19 cellular contexts compared by ENCODE assay signal in genomic region chr5:139702548-139702947, GRCh38. TPM values are rescaled to one million over a fixed set of nuclear protein-coding genes. Genes with fewer than 3 reads are reported as not detected.
A peak's percentile ranks its signal among the peaks of the same experiment; 100 is the strongest.
DNase-seq lines count a peak whose midpoint lies in the region; ATAC-seq and TF ChIP-seq lines count a peak whose summit lies in the region.
"Had no signal": no experiment of that assay in that cellular context is flagged by ENCODE, and none has a peak within 500 bp of the region (broad histone marks: within the 10 kb centered on the region; RNA-seq: fewer than 3 reads in every experiment).

No MANE protein-coding gene starts in this region.

- H3K27me3 Mint-ChIP-seq in Calu3 (ENCODE audit: unreplicated experiment), result no peaks in the 10 kb centered on the region
- peaks cover 8% of the 10 kb centered on the region for H3K27me3 Mint-ChIP-seq in brain
- peaks cover 10% of the 10 kb centered on the region for H3K27me3 Mint-ChIP-seq in nephron progenitor cell (ENCODE audit: low read depth, poor library complexity)
- H3K27me3 Mint-ChIP-seq in effector memory CD8-positive, alpha-beta T cell, result peaks cover 0 to 34% of the 10 kb centered on the region in 2 donors
- H3K27me3 Mint-ChIP-seq in activated CD4-positive, alpha-beta T cell treated with anti-CD3 and anti-CD28 coated beads for 36 hours, result peaks cover 13% of the 10 kb centered on the region
- H3K27me3 Mint-ChIP-seq in activated T-helper 17 cell treated with anti-CD3 and anti-CD28 coated beads, Interleukin-2, amount 50 U/mL, for 72 hours, result peaks cover 21% of the 10 kb centered on the region

- H3K27ac Mint-ChIP-seq in Calu3 (ENCODE audit: unreplicated experiment), result no peak overlapping the region
- peak overlapping the region; percentile 10 to 86 (median 64) for H3K27ac Mint-ChIP-seq in brain
- no peak overlapping the region for H3K27ac Mint-ChIP-seq in nephron progenitor cell
- peak overlapping the region; percentile 52 for H3K27ac Mint-ChIP-seq in stimulated activated effector memory CD8-positive, alpha-beta T cell treated with anti-CD3 and anti-CD28 coated beads, Interleukin-12 subunit alpha, Interleukin-12 subunit beta, amount 100 ng/mL, for 72 hours
- peak overlapping the region in 1 of 2 donors; percentile 59 for H3K27ac Mint-ChIP-seq in effector memory CD8-positive, alpha-beta T cell
- no peak overlapping the region for H3K27ac Mint-ChIP-seq in activated CD4-positive, alpha-beta T cell treated with anti-CD3 and anti-CD28 coated beads for 36 hours
- no peak overlapping the region for H3K27ac Mint-ChIP-seq in activated T-helper 17 cell treated with anti-CD3 and anti-CD28 coated beads, Interleukin-2, amount 50 U/mL, for 72 hours
- H3K27ac Mint-ChIP-seq: IgD-negative memory B cell had no signal

- DNase-seq in Calu3 (no peak), nephron progenitor cell (no peak), NCI-H2171 treated with DMSO at 0.1 percent for 48 hours (lab: John Stamatoyannopoulos, UW) (no peak)
- DNase-seq in stimulated activated effector memory CD8-positive, alpha-beta T cell treated with anti-CD3 and anti-CD28 coated beads, Interleukin-12 subunit alpha, Interleukin-12 subunit beta, amount 100 ng/mL, for 72 hours (ENCODE audit: low spot score in 2 of 2), result no peak
- DNase-seq in effector memory CD8-positive, alpha-beta T cell, result no peak
- no peak for DNase-seq in activated CD4-positive, alpha-beta T cell treated with anti-CD3 and anti-CD28 coated beads for 36 hours
- DNase-seq: CD8-positive, alpha-beta memory T cell; H7; MM.1S; NCI-H1694; NCI-H2029 treated with DMSO at 0.1 percent for 48 hours; NCI-H226; NCI-H510A; NCI-H69; Right ventricle myocardium superior; RPMI8226 had no signal

- H3K36me3 Mint-ChIP-seq in Calu3 (ENCODE audit: insufficient read depth, unreplicated experiment) (peaks cover 22% of the 10 kb centered on the region), brain (no peaks in the 10 kb centered on the region), nephron progenitor cell (ENCODE audit: low read depth) (no peaks in the 10 kb centered on the region)
- no peaks in the 10 kb centered on the region for H3K36me3 Mint-ChIP-seq in stimulated activated effector memory CD8-positive, alpha-beta T cell treated with anti-CD3 and anti-CD28 coated beads, Interleukin-12 subunit alpha, Interleukin-12 subunit beta, amount 100 ng/mL, for 72 hours
- H3K36me3 Mint-ChIP-seq in effector memory CD8-positive, alpha-beta T cell (ENCODE audit: insufficient read depth), result peaks cover 6% of the 10 kb centered on the region
- H3K36me3 Mint-ChIP-seq in activated CD4-positive, alpha-beta T cell treated with anti-CD3 and anti-CD28 coated beads for 36 hours (ENCODE audit: low read depth), result no peaks in the 10 kb centered on the region
- no peaks in the 10 kb centered on the region for H3K36me3 Mint-ChIP-seq in activated T-helper 17 cell treated with anti-CD3 and anti-CD28 coated beads, Interleukin-2, amount 50 U/mL, for 72 hours (ENCODE audit: low read depth)
- H3K36me3 Mint-ChIP-seq: CD8-positive, alpha-beta memory T cell; IgD-negative memory B cell had no signal

- H3K4me3 Mint-ChIP-seq in Calu3 (ENCODE audit: low read depth, unreplicated experiment) (peak overlapping the region; percentile 1), brain (no peak overlapping the region), nephron progenitor cell (peak overlapping the region; percentile 42)
- H3K4me3 Mint-ChIP-seq in stimulated activated effector memory CD8-positive, alpha-beta T cell treated with anti-CD3 and anti-CD28 coated beads, Interleukin-12 subunit alpha, Interleukin-12 subunit beta, amount 100 ng/mL, for 72 hours, result no peak overlapping the region
- H3K4me3 Mint-ChIP-seq in effector memory CD8-positive, alpha-beta T cell, result no peak overlapping the region
- H3K4me3 Mint-ChIP-seq in activated CD4-positive, alpha-beta T cell treated with anti-CD3 and anti-CD28 coated beads for 36 hours, result no peak overlapping the region
- H3K4me3 Mint-ChIP-seq in activated T-helper 17 cell treated with anti-CD3 and anti-CD28 coated beads, Interleukin-2, amount 50 U/mL, for 72 hours, result no peak overlapping the region

- CTCF ChIA-PET in Calu3 (lab: Charles Lee), result no interaction called here
- CTCF ChIA-PET in activated CD4-positive, alpha-beta T cell treated with anti-CD3 and anti-CD28 coated beads for 36 hours (lab: Charles Lee), result interaction anchor here (0.7 kb wide), 1 partner anchor 195 kb away, joined by 3 read pairs; no protein-coding TSS in a partner anchor

- TF ChIP-seq CTCF in Calu3 (IDR thresholded peaks at IDR 0.05; ENCODE audit: unreplicated experiment) (no peak), brain (conservative IDR thresholded peaks at IDR 0.05) (no peak), nephron progenitor cell (IDR thresholded peaks at IDR 0.05) (no peak)

- ATAC-seq in stimulated activated effector memory CD8-positive, alpha-beta T cell treated with anti-CD3 and anti-CD28 coated beads, Interleukin-12 subunit alpha, Interleukin-12 subunit beta, amount 100 ng/mL, for 72 hours, result no peak
- no peak for ATAC-seq in effector memory CD8-positive, alpha-beta T cell (replicated peaks)
- ATAC-seq in activated CD4-positive, alpha-beta T cell treated with anti-CD3 and anti-CD28 coated beads for 36 hours, result no peak
- ATAC-seq in activated T-helper 17 cell treated with anti-CD3 and anti-CD28 coated beads, Interleukin-2, amount 50 U/mL, for 72 hours (replicated peaks), result no peak

- H3K9me3 Mint-ChIP-seq in Calu3 (ENCODE audit: low read depth, unreplicated experiment), result no peaks in the 10 kb centered on the region
- H3K9me3 Mint-ChIP-seq in brain, result peaks cover 0 to 5% (median 0%) of the 10 kb centered on the region in 5 experiments
- H3K9me3 Mint-ChIP-seq in nephron progenitor cell, result no peaks in the 10 kb centered on the region
- H3K9me3 Mint-ChIP-seq in stimulated activated effector memory CD8-positive, alpha-beta T cell treated with anti-CD3 and anti-CD28 coated beads, Interleukin-12 subunit alpha, Interleukin-12 subunit beta, amount 100 ng/mL, for 72 hours, result no peaks in the 10 kb centered on the region
- H3K9me3 Mint-ChIP-seq in effector memory CD8-positive, alpha-beta T cell, result no peaks in the 10 kb centered on the region
- no peaks in the 10 kb centered on the region for H3K9me3 Mint-ChIP-seq in activated CD4-positive, alpha-beta T cell treated with anti-CD3 and anti-CD28 coated beads for 36 hours (ENCODE audit: low read depth)
- no peaks in the 10 kb centered on the region for H3K9me3 Mint-ChIP-seq in activated T-helper 17 cell treated with anti-CD3 and anti-CD28 coated beads, Interleukin-2, amount 50 U/mL, for 72 hours
- H3K9me3 Mint-ChIP-seq: CD8-positive, alpha-beta memory T cell; IgD-negative memory B cell had no signal

- intact Hi-C loops in Calu3 (cut with micrococcal nuclease; ENCODE audit: unreplicated experiment), result no loop called here
- intact Hi-C loops in activated CD4-positive, alpha-beta T cell treated with anti-CD3 and anti-CD28 coated beads for 36 hours (cut with DNase I, micrococcal nuclease), result no loop called here

- H3K4me1 Mint-ChIP-seq in Calu3 (ENCODE audit: low read depth, unreplicated experiment) (peaks cover 41% of the 10 kb centered on the region), brain (peaks cover 77% of the 10 kb centered on the region), nephron progenitor cell (peaks cover 77% of the 10 kb centered on the region)
- peaks cover 59% of the 10 kb centered on the region for H3K4me1 Mint-ChIP-seq in stimulated activated effector memory CD8-positive, alpha-beta T cell treated with anti-CD3 and anti-CD28 coated beads, Interleukin-12 subunit alpha, Interleukin-12 subunit beta, amount 100 ng/mL, for 72 hours
- peaks cover 18 to 24% of the 10 kb centered on the region in 2 donors for H3K4me1 Mint-ChIP-seq in effector memory CD8-positive, alpha-beta T cell (ENCODE audit: low read depth in 2 of 2)
- peaks cover 15% of the 10 kb centered on the region for H3K4me1 Mint-ChIP-seq in activated CD4-positive, alpha-beta T cell treated with anti-CD3 and anti-CD28 coated beads for 36 hours
- no peaks in the 10 kb centered on the region for H3K4me1 Mint-ChIP-seq in activated T-helper 17 cell treated with anti-CD3 and anti-CD28 coated beads, Interleukin-2, amount 50 U/mL, for 72 hours

- no TSS peak for BruUV-seq in Calu3 (replicated peaks; lab: Mats Ljungman, UMichigan)

- POLR2A ChIA-PET in activated CD4-positive, alpha-beta T cell treated with anti-CD3 and anti-CD28 coated beads for 36 hours (lab: Charles Lee), result interaction anchor here (1.6 kb wide), 1 partner anchor 35 kb away, joined by 3 read pairs; no protein-coding TSS in a partner anchor

RNA-seq across cellular contexts. Expression of gene CXXC5, which starts 54.4 kb away (rescaled TPM):
- 64.1 and 69.1 TPM in 2 replicates for total RNA-seq in Calu3 (2022)
- 79.7 TPM for polyA plus RNA-seq in brain (ENCODE audit: insufficient read depth, low read depth, low replicate concordance)
- total RNA-seq in activated CD4-positive, alpha-beta T cell treated with anti-CD3 and anti-CD28 coated beads for 36 hours, result 1 to 10 TPM in 1 of 2 experiments, under 1 TPM in 1; 0.82 to 1.1 TPM
- 1 to 10 TPM in 1 of 2 donors, under 1 TPM in 1; 0.89 to 2.7 TPM for total RNA-seq in activated T-helper 17 cell treated with anti-CD3 and anti-CD28 coated beads, Interleukin-2, amount 50 U/mL, for 72 hours

Comparison
In these comparisons a context has a peak if more than half of its experiments do, and no peak if none do; other contexts are left out.
1. H3K27ac Mint-ChIP-seq: peak in brain (5 of 5) and stimulated activated effector memory CD8-positive, alpha-beta T cell treated with anti-CD3 and anti-CD28 coated beads, Interleukin-12 subunit alpha, Interleukin-12 subunit beta, amount 100 ng/mL, for 72 hours (single experiment); none in Calu3 (single experiment), nephron progenitor cell (single experiment), activated CD4-positive, alpha-beta T cell treated with anti-CD3 and anti-CD28 coated beads for 36 hours (single experiment) and activated T-helper 17 cell treated with anti-CD3 and anti-CD28 coated beads, Interleukin-2, amount 50 U/mL, for 72 hours (single experiment).
2. H3K4me3 Mint-ChIP-seq: peak in Calu3 (single experiment) and nephron progenitor cell (single experiment); none in brain (0 of 5), stimulated activated effector memory CD8-positive, alpha-beta T cell treated with anti-CD3 and anti-CD28 coated beads, Interleukin-12 subunit alpha, Interleukin-12 subunit beta, amount 100 ng/mL, for 72 hours (single experiment), effector memory CD8-positive, alpha-beta T cell (0 of 2), activated CD4-positive, alpha-beta T cell treated with anti-CD3 and anti-CD28 coated beads for 36 hours (single experiment) and activated T-helper 17 cell treated with anti-CD3 and anti-CD28 coated beads, Interleukin-2, amount 50 U/mL, for 72 hours (single experiment).
3. RNA of gene CXXC5, which starts 54.4 kb away (total RNA-seq): 64.1 to 69.1 TPM in Calu3; 0.89 to 2.7 TPM in activated T-helper 17 cell treated with anti-CD3 and anti-CD28 coated beads, Interleukin-2, amount 50 U/mL, for 72 hours and 0.82 to 1.1 TPM in activated CD4-positive, alpha-beta T cell treated with anti-CD3 and anti-CD28 coated beads for 36 hours; every median in the first group is over 10 times any median in the second.